21 cellular contexts compared by ENCODE assay signal in genomic region chr14:94952097-94952496, GRCh38.
DNase-seq lines count a peak whose midpoint lies in the region; ATAC-seq, FAIRE-seq and TF ChIP-seq lines count a peak whose summit lies in the region.
"Had no signal": no experiment of that assay in that cellular context is flagged by ENCODE, and none has a peak within 500 bp of the region (broad histone marks: within the 10 kb centered on the region; RNA-seq: fewer than 3 reads in every experiment).

No MANE protein-coding gene starts in this region.

- TF ChIP-seq POLR2A in IMR-90 (IDR thresholded peaks at IDR 0.05; ENCODE audit: low read depth, low read length) (no peak), testis (IDR thresholded peaks at IDR 0.05) (no peak), gastrocnemius medialis (IDR thresholded peaks at IDR 0.05) (no peak)

- no peak overlapping the region for H3K27ac ChIP-seq in IMR-90 (ENCODE audit: insufficient read depth, low read length)
- no peak overlapping the region for H3K27ac ChIP-seq in testis
- H3K27ac ChIP-seq in gastrocnemius medialis, result no peak overlapping the region
- H3K27ac ChIP-seq: BLaER1, C4-2B, GM23248 had no signal

- in situ Hi-C loops in IMR-90 (cut with MboI; ENCODE audit: low sequenced_read_pairs) (no loop called here), gastrocnemius medialis (cut with MboI; ENCODE audit: low sequenced_read_pairs in 4 of 4) (no loop called here)

- no peak overlapping the region for H3K4me2 ChIP-seq in IMR-90 (ENCODE audit: low read depth, low read length)
- H3K4me2 ChIP-seq: BLaER1 had no signal

- no peak for DNase-seq in IMR-90
- no peak for DNase-seq in bronchial epithelial cell (ENCODE audit: low read depth)
- peak; percentile 27 for DNase-seq in iPS-NIHi7 (ENCODE audit: extremely low spot score)
- peak; percentile 20 for DNase-seq in testis
- DNase-seq in gastrocnemius medialis, result no peak
- no peak for DNase-seq in midbrain (lab: John Stamatoyannopoulos, UW)
- DNase-seq: Caco-2; CD4-positive, CD25-positive, alpha-beta regulatory T cell; CD8-positive, alpha-beta T cell; DMS153; DND-41; GDM1; GM23248; H9; HFFc6 had no signal

- TF ChIP-seq CTCF in IMR-90 (conservative IDR thresholded peaks at IDR 0.05; ENCODE audit: low read depth, low read length), result no peak
- no peak for TF ChIP-seq CTCF in bronchial epithelial cell (IDR thresholded peaks at IDR 0.05; ENCODE audit: insufficient read depth, low read length, severe bottlenecking)
- TF ChIP-seq CTCF in testis (IDR thresholded peaks at IDR 0.05), result no peak
- TF ChIP-seq CTCF in gastrocnemius medialis (IDR thresholded peaks at IDR 0.05 in 4 of 5, conservative IDR thresholded peaks at IDR 0.05 in 1 of 5), result no peak

- H3K4me1 ChIP-seq in IMR-90 (ENCODE audit: control insufficient read depth, insufficient read depth, low read length) (no peaks in the 10 kb centered on the region), testis (no peaks in the 10 kb centered on the region), gastrocnemius medialis (no peaks in the 10 kb centered on the region)
- H3K4me1 ChIP-seq: Caco-2 had no signal

- H3K9ac ChIP-seq in IMR-90 (ENCODE audit: low read depth, low read length), result no peak overlapping the region
- H3K9ac ChIP-seq: BLaER1, GM23248 had no signal

- H3K4me3 ChIP-seq in IMR-90 (ENCODE audit: insufficient read depth, low read depth, low read length), result no peak overlapping the region
- no peak overlapping the region for H3K4me3 ChIP-seq in bronchial epithelial cell (ENCODE audit: low read depth, low read length)
- H3K4me3 ChIP-seq in testis, result no peak overlapping the region
- no peak overlapping the region for H3K4me3 ChIP-seq in gastrocnemius medialis
- H3K4me3 ChIP-seq: BLaER1, GM12878, GM23248 had no signal

- no peak overlapping the region for H4K8ac ChIP-seq in IMR-90 (ENCODE audit: low read depth in 2 of 2, low read length in 2 of 2)

- FAIRE-seq in bronchial epithelial cell (lab: Jason Lieb, UNC), result peak; percentile 23
- FAIRE-seq: GM19239 had no signal

- H2BK5ac ChIP-seq in IMR-90 (ENCODE audit: low read depth, low read length, poor library complexity, severe bottlenecking), result no peak overlapping the region

- ATAC-seq in IMR-90 (ENCODE audit: low read depth) (no peak), HG02970 (IDR thresholded peaks at IDR 0.05; ENCODE audit: low FRiP score, unreplicated experiment) (no peak), gastrocnemius medialis (no peak), HG03097 (IDR thresholded peaks at IDR 0.05; ENCODE audit: low FRiP score, unreplicated experiment) (no peak)
- ATAC-seq: CD8-positive, alpha-beta T cell; GM12878 had no signal

- H2BK120ac ChIP-seq in IMR-90 (ENCODE audit: low read depth, low read length), result no peak overlapping the region

- no peak overlapping the region for H3K4ac ChIP-seq in IMR-90 (ENCODE audit: low read depth, low read length)

- H3K9me3 ChIP-seq in IMR-90 (ENCODE audit: control insufficient read depth, insufficient read depth, low read length) (0 out of 2 replicates have a peak, but pooled peaks cover under 1% of the 10 kb centered on the region), testis (no peaks in the 10 kb centered on the region), gastrocnemius medialis (peaks cover 0 to 6% (median 0%) of the 10 kb centered on the region in 3 donors)
- H3K9me3 ChIP-seq: BLaER1, Caco-2 had no signal

- POLR2A ChIA-PET in IMR-90 (lab: Charles Lee; ENCODE audit: unreplicated experiment), result no interaction called here

- no peaks in the 10 kb centered on the region for H3K79me1 ChIP-seq in IMR-90 (ENCODE audit: low read depth in 1 of 2, low read length in 2 of 2)

- H3K56ac ChIP-seq in IMR-90 (ENCODE audit: extremely low read depth, insufficient read depth, low read length), result no peak overlapping the region

- no peaks in the 10 kb centered on the region for H4K20me1 ChIP-seq in IMR-90 (ENCODE audit: insufficient read depth, low read length)
- H4K20me1 ChIP-seq: BLaER1 had no signal

- H2AK9ac ChIP-seq in IMR-90 (replicated peaks; ENCODE audit: low read depth, low read length, poor library complexity), result peak overlapping the region; percentile 16

- no peak overlapping the region for H3K18ac ChIP-seq in IMR-90 (ENCODE audit: low read depth, low read length)

- H4K5ac ChIP-seq in IMR-90 (ENCODE audit: low read depth, low read length), result no peak overlapping the region

- no peak for TF ChIP-seq RAD21 in IMR-90 (IDR thresholded peaks at IDR 0.05; ENCODE audit: low read length)

- H3K23ac ChIP-seq in IMR-90 (ENCODE audit: low read depth, low read length), result no peak overlapping the region

- H2AFZ ChIP-seq in IMR-90 (replicated peaks; ENCODE audit: low read length, poor library complexity), result no peak overlapping the region
- H2AFZ ChIP-seq: GM23248 had no signal

- intact Hi-C loops in IMR-90 (cut with micrococcal nuclease) (no loop called here), testis (cut with DNase I; ENCODE audit: low total_unique reads) (no loop called here), gastrocnemius medialis (cut with DNase I; ENCODE audit: low total_unique reads) (no loop called here)

- no peak overlapping the region for H3K14ac ChIP-seq in IMR-90 (replicated peaks; ENCODE audit: low read depth, low read length)

- WGBS in IMR-90 (ENCODE audit: extremely low coverage in 2 of 2, insufficient read length in 1 of 2), 2 experiments, result 40% methylated on average over 2 of the region's 7 CpGs; no CpG with 5 or more reads in 1 of the 2 experiments
- 68 to 70% methylated on average over 7 of the region's 7 CpGs for WGBS in testis, 2 donors

- H2AK5ac ChIP-seq in IMR-90 (ENCODE audit: low read depth, low read length), result no peak overlapping the region

- no TSS peak for BruUV-seq in IMR-90 (replicated peaks; lab: Mats Ljungman, UMichigan)

- no peaks in the 10 kb centered on the region for H3K9me1 ChIP-seq in IMR-90 (ENCODE audit: insufficient read depth, low read length)

- H3K36me3 ChIP-seq in IMR-90 (ENCODE audit: control insufficient read depth, insufficient read depth, low read length) (no peaks in the 10 kb centered on the region), bronchial epithelial cell (ENCODE audit: control insufficient read depth, insufficient read depth, low read length) (no peaks in the 10 kb centered on the region), testis (ENCODE audit: low read depth, missing control alignments) (no peaks in the 10 kb centered on the region), gastrocnemius medialis (no peaks in the 10 kb centered on the region)
- H3K36me3 ChIP-seq: BLaER1 had no signal

- CTCF ChIA-PET in IMR-90 (lab: Yijun Ruan, JAX), result no interaction called here

- no peak overlapping the region for H2BK15ac ChIP-seq in IMR-90 (ENCODE audit: low read depth, low read length)

- H3K27me3 ChIP-seq in IMR-90 (ENCODE audit: control insufficient read depth, insufficient read depth, low read length) (no peaks in the 10 kb centered on the region), bronchial epithelial cell (ENCODE audit: control insufficient read depth, insufficient read depth, low read length) (no peaks in the 10 kb centered on the region), testis (no peaks in the 10 kb centered on the region), gastrocnemius medialis (no peaks in the 10 kb centered on the region)
- H3K27me3 ChIP-seq: BLaER1 had no signal

- H2BK20ac ChIP-seq in IMR-90 (ENCODE audit: low read depth, low read length), result no peak overlapping the region

- no peak overlapping the region for H4K91ac ChIP-seq in IMR-90 (ENCODE audit: insufficient read depth, low read depth, low read length)

- dilution Hi-C loops in IMR-90 (cut with HindIII; ENCODE audit: low sequenced_read_pairs, unreplicated experiment), result no loop called here

TF ChIP-seq in IMR-90, 13 proteins besides CTCF, POLR2A, EP300 and RAD21:
- no peak for TF ChIP-seq BHLHE40 (IDR thresholded peaks at IDR 0.05; ENCODE audit: low read depth, low read length)
- TF ChIP-seq RCOR1 (IDR thresholded peaks at IDR 0.05; ENCODE audit: insufficient replicate concordance, low read length), result no peak
- TF ChIP-seq RFX5 (IDR thresholded peaks at IDR 0.05; ENCODE audit: low read depth, low read length), result no peak
- TF ChIP-seq MAZ (IDR thresholded peaks at IDR 0.05; ENCODE audit: borderline replicate concordance, low read depth, low read length), result no peak
- no peak for TF ChIP-seq NFE2L2 (IDR thresholded peaks at IDR 0.05; ENCODE audit: low read depth, low read length)
- no peak for TF ChIP-seq MAFK (IDR thresholded peaks at IDR 0.05; ENCODE audit: low read depth, low read length)
- no peak for TF ChIP-seq SMC3 (IDR thresholded peaks at IDR 0.05; ENCODE audit: low read depth, low read length)
- no peak for TF ChIP-seq MXI1 (IDR thresholded peaks at IDR 0.05; ENCODE audit: borderline replicate concordance, low read depth, low read length)
- TF ChIP-seq ELK1 (IDR thresholded peaks at IDR 0.05; ENCODE audit: borderline replicate concordance, low read depth, low read length), result no peak
- no peak for TF ChIP-seq CEBPB (IDR thresholded peaks at IDR 0.05; ENCODE audit: low read depth, low read length)
- no peak for TF ChIP-seq CHD1 (IDR thresholded peaks at IDR 0.05; ENCODE audit: low read depth, low read length)
- no peak for TF ChIP-seq USF2 (IDR thresholded peaks at IDR 0.05; ENCODE audit: low read depth, low read length)
- TF ChIP-seq FOS (IDR thresholded peaks at IDR 0.05; ENCODE audit: low read depth, low read length), result no peak

Comparison
In these comparisons a context has a peak if more than half of its experiments do, and no peak if none do; other contexts are left out.
1. DNase-seq: peak in iPS-NIHi7 (single experiment) and testis (single experiment); none in IMR-90 (single experiment), bronchial epithelial cell (single experiment), gastrocnemius medialis (0 of 2) and midbrain (single experiment).